ENCODE assay signal across 8 cellular contexts in genomic region chr6:13445005-13445743, GRCh38. TPM values are rescaled to one million over a fixed set of nuclear protein-coding genes. Genes with fewer than 3 reads are reported as not detected.
A peak's percentile ranks its signal among the peaks of the same experiment; 100 is the strongest.
DNase-seq lines count a peak whose midpoint lies in the region; ATAC-seq, FAIRE-seq and TF ChIP-seq lines count a peak whose summit lies in the region.
"Had no signal": no experiment of that assay in that cellular context is flagged by ENCODE, and none has a peak within 500 bp of the region (broad histone marks: within the 10 kb centered on the region; RNA-seq: fewer than 3 reads in every experiment).

No MANE protein-coding gene starts in this region.

- intact Hi-C loops in dorsolateral prefrontal cortex (cut with DNase I), result no loop called here

- TF ChIP-seq CTCF in dorsolateral prefrontal cortex (IDR thresholded peaks at IDR 0.05 in 54 of 56, conservative IDR thresholded peaks at IDR 0.05 in 2 of 56; ENCODE audit: low read depth in 1 of 56, partially characterized antibody in 56 of 56), result no peak

- H3K4me3 Mint-ChIP-seq in naive thymus-derived CD8-positive, alpha-beta T cell, result peak overlapping the region in 3 of 10 donors; percentile 2 to 9 (median 3)

- no peaks in the 10 kb centered on the region for H3K27me3 ChIP-seq in dorsolateral prefrontal cortex

- no peaks in the 10 kb centered on the region for H3K36me3 Mint-ChIP-seq in naive thymus-derived CD8-positive, alpha-beta T cell

- peaks cover 7 to 48% (median 28%) of the 10 kb centered on the region in 4 donors for H3K4me1 Mint-ChIP-seq in naive thymus-derived CD8-positive, alpha-beta T cell

- POLR2A ChIA-PET in HEK293T (lab: Yijun Ruan, JAX), result interaction anchor here (1.6 kb wide), 1 partner anchor 9 kb away, joined by 3 read pairs; no protein-coding TSS in a partner anchor
- POLR2A ChIA-PET in naive thymus-derived CD8-positive, alpha-beta T cell (lab: Charles Lee), result interaction anchor here (1.4 kb wide), 1 partner anchor 9 kb away, joined by 3 read pairs; no protein-coding TSS in a partner anchor

- DNase-seq in HEK293T (ENCODE audit: extremely low spot score) (peak; percentile 46), NCI-H345 (lab: John Stamatoyannopoulos, UW) (peak; percentile 57), dorsolateral prefrontal cortex (peak in 8 of 10 donors; percentile 47 to 81 (median 69)), GM19239 (ENCODE audit: insufficient read length, low spot score) (no peak), LoVo (ENCODE audit: low spot score) (no peak)
- DNase-seq in naive thymus-derived CD8-positive, alpha-beta T cell, result peak in 7 of 10 donors; percentile 15 to 70 (median 35)

- no peak for FAIRE-seq in GM19239 (lab: Jason Lieb, UNC)

- CTCF ChIA-PET in HEK293T (lab: Yijun Ruan, JAX), result no interaction called here

- H3K9me3 Mint-ChIP-seq in naive thymus-derived CD8-positive, alpha-beta T cell, result no peaks in the 10 kb centered on the region

- peak overlapping the region in 4 of 10 donors; percentile 5 to 62 (median 48) for H3K27ac Mint-ChIP-seq in naive thymus-derived CD8-positive, alpha-beta T cell

- H3K27ac ChIP-seq in dorsolateral prefrontal cortex, result peak overlapping the region; percentile 13 to 96 (median 82)

- H3K4me3 ChIP-seq in dorsolateral prefrontal cortex, result peak overlapping the region in 34 of 59 donors; percentile 4 to 38 (median 22)

- H3K27me3 Mint-ChIP-seq in naive thymus-derived CD8-positive, alpha-beta T cell, result no peaks in the 10 kb centered on the region
- H3K27me3 Mint-ChIP-seq: IgD-negative memory B cell had no signal

- ATAC-seq in naive thymus-derived CD8-positive, alpha-beta T cell, result peak; percentile 61 to 63
- ATAC-seq in GM21528 (IDR thresholded peaks at IDR 0.05; ENCODE audit: low FRiP score, unreplicated experiment), result no peak

TF ChIP-seq in HEK293T, 16 proteins besides CTCF, POLR2A, EP300 and RAD21:
- TF ChIP-seq ARNT (IDR thresholded peaks at IDR 0.05) (no peak), LEF1 (IDR thresholded peaks at IDR 0.05; ENCODE audit: borderline replicate concordance) (no peak), ELF4 (IDR thresholded peaks at IDR 0.05) (no peak), HDGF (IDR thresholded peaks at IDR 0.05; ENCODE audit: borderline replicate concordance) (no peak), NFRKB (IDR thresholded peaks at IDR 0.05) (no peak), SUZ12 (IDR thresholded peaks at IDR 0.05) (no peak), SP1 (IDR thresholded peaks at IDR 0.05) (no peak), PKNOX1 (IDR thresholded peaks at IDR 0.05) (no peak)

RNA-seq across cellular contexts. Expression of gene GFOD1, which starts 42.2 kb away (rescaled TPM):
- total RNA-seq in dorsolateral prefrontal cortex, result 100 to 1,000 TPM in 61 of 120 experiments, 10 to 100 TPM in 59; 36.8 to 141 (median 101) TPM
- total RNA-seq in naive thymus-derived CD8-positive, alpha-beta T cell, result 1 to 10 TPM; 1.7 to 2.0 TPM
- polyA plus RNA-seq in naive thymus-derived CD8-positive, alpha-beta T cell, result 1 to 10 TPM in 1 of 3 donors, under 1 TPM in 2; 0.08 to 1.2 (median 0.88) TPM

Comparison
In these comparisons a context has a peak if more than half of its experiments do, and no peak if none do; other contexts are left out.
1. DNase-seq: peak in HEK293T (single experiment), NCI-H345 (single experiment), dorsolateral prefrontal cortex (8 of 10) and naive thymus-derived CD8-positive, alpha-beta T cell (7 of 10); none in GM19239 (single experiment) and LoVo (single experiment).
2. RNA of gene GFOD1, which starts 42.2 kb away (total RNA-seq): 36.8 to 141 TPM in dorsolateral prefrontal cortex; 1.7 to 2.0 TPM in naive thymus-derived CD8-positive, alpha-beta T cell; every median in the first group is over 10 times any median in the second.